In genomic region chr20:35929301-35929700, GRCh38 we compare ENCODE assay signal across 18 cellular contexts. TPM values are rescaled to one million over a fixed set of nuclear protein-coding genes. Genes with fewer than 3 reads are reported as not detected.
DNase-seq lines count a peak whose midpoint lies in the region; ATAC-seq and TF ChIP-seq lines count a peak whose summit lies in the region.
"Had no signal": no experiment of that assay in that cellular context is flagged by ENCODE, and none has a peak within 500 bp of the region (broad histone marks: within the 10 kb centered on the region; RNA-seq: fewer than 3 reads in every experiment).

No MANE protein-coding gene starts in this region.

- peaks cover 0 to 5% of the 10 kb centered on the region in 2 donors for H3K36me3 Mint-ChIP-seq in activated naive CD4-positive, alpha-beta T cell treated with anti-CD3 and anti-CD28 coated beads, Interleukin-2, amount 50 U/mL, for 72 hours
- peaks cover 34% of the 10 kb centered on the region for H3K36me3 Mint-ChIP-seq in activated T-helper 1 cell treated with anti-CD3 and anti-CD28 coated beads, Interleukin-12 subunit alpha, Interleukin-12 subunit beta, Interleukin-2, Interleukin-4 antibody, amounts not matched to agents 30 ng/mL and 10 ng/mL and 1 ng/mL, durations not matched to agents 14 hours and 24 hours and 36 hours (ENCODE audit: low read depth)
- peaks cover 33% of the 10 kb centered on the region for H3K36me3 Mint-ChIP-seq in memory B cell
- H3K36me3 Mint-ChIP-seq in stimulated activated effector memory CD8-positive, alpha-beta T cell treated with anti-CD3 and anti-CD28 coated beads, Interleukin-12 subunit alpha, Interleukin-12 subunit beta, amount 100 ng/mL, for 72 hours, result peaks cover 93% of the 10 kb centered on the region

- H3K27ac Mint-ChIP-seq in activated naive CD4-positive, alpha-beta T cell treated with anti-CD3 and anti-CD28 coated beads, Interleukin-2, amount 50 U/mL, for 72 hours, result peak overlapping the region; percentile 25 to 76
- peak overlapping the region; percentile 41 for H3K27ac Mint-ChIP-seq in activated T-helper 1 cell treated with anti-CD3 and anti-CD28 coated beads, Interleukin-12 subunit alpha, Interleukin-12 subunit beta, Interleukin-2, Interleukin-4 antibody, amounts not matched to agents 30 ng/mL and 10 ng/mL and 1 ng/mL, durations not matched to agents 14 hours and 24 hours and 36 hours
- H3K27ac Mint-ChIP-seq in memory B cell, result peak overlapping the region; percentile 4
- peak overlapping the region; percentile 1 for H3K27ac Mint-ChIP-seq in stimulated activated effector memory CD8-positive, alpha-beta T cell treated with anti-CD3 and anti-CD28 coated beads, Interleukin-12 subunit alpha, Interleukin-12 subunit beta, amount 100 ng/mL, for 72 hours
- H3K27ac Mint-ChIP-seq: CD8-positive, alpha-beta T cell; GM23338 had no signal

- H3K9me3 Mint-ChIP-seq in activated naive CD4-positive, alpha-beta T cell treated with anti-CD3 and anti-CD28 coated beads, Interleukin-2, amount 50 U/mL, for 72 hours, result no peaks in the 10 kb centered on the region
- H3K9me3 Mint-ChIP-seq in activated T-helper 1 cell treated with anti-CD3 and anti-CD28 coated beads, Interleukin-12 subunit alpha, Interleukin-12 subunit beta, Interleukin-2, Interleukin-4 antibody, amounts not matched to agents 30 ng/mL and 10 ng/mL and 1 ng/mL, durations not matched to agents 14 hours and 24 hours and 36 hours, result no peaks in the 10 kb centered on the region
- no peaks in the 10 kb centered on the region for H3K9me3 Mint-ChIP-seq in memory B cell
- H3K9me3 Mint-ChIP-seq in stimulated activated effector memory CD8-positive, alpha-beta T cell treated with anti-CD3 and anti-CD28 coated beads, Interleukin-12 subunit alpha, Interleukin-12 subunit beta, amount 100 ng/mL, for 72 hours, result no peaks in the 10 kb centered on the region
- H3K9me3 Mint-ChIP-seq: CD8-positive, alpha-beta T cell; GM23338; IgD-negative memory B cell had no signal

- in situ Hi-C loops in GM13976 (cut with MboI; ENCODE audit: low sequenced_read_pairs, unreplicated experiment), result no loop called here

- no peak for TF ChIP-seq CTCF in GM13976 (IDR thresholded peaks at IDR 0.05; ENCODE audit: borderline replicate concordance, control extremely low read depth, extremely low read depth, insufficient read depth, missing control alignments)

- H3K4me3 Mint-ChIP-seq in activated T-helper 1 cell treated with anti-CD3 and anti-CD28 coated beads, Interleukin-12 subunit alpha, Interleukin-12 subunit beta, Interleukin-2, Interleukin-4 antibody, amounts not matched to agents 30 ng/mL and 10 ng/mL and 1 ng/mL, durations not matched to agents 14 hours and 24 hours and 36 hours, result no peak overlapping the region
- H3K4me3 Mint-ChIP-seq in memory B cell, result no peak overlapping the region
- H3K4me3 Mint-ChIP-seq in stimulated activated effector memory CD8-positive, alpha-beta T cell treated with anti-CD3 and anti-CD28 coated beads, Interleukin-12 subunit alpha, Interleukin-12 subunit beta, amount 100 ng/mL, for 72 hours, result no peak overlapping the region
- H3K4me3 Mint-ChIP-seq: CD8-positive, alpha-beta T cell; GM23338; IgD-negative memory B cell had no signal

- H3K4me1 Mint-ChIP-seq in activated T-helper 1 cell treated with anti-CD3 and anti-CD28 coated beads, Interleukin-12 subunit alpha, Interleukin-12 subunit beta, Interleukin-2, Interleukin-4 antibody, amounts not matched to agents 30 ng/mL and 10 ng/mL and 1 ng/mL, durations not matched to agents 14 hours and 24 hours and 36 hours (ENCODE audit: low read depth), result peaks cover 9% of the 10 kb centered on the region
- peaks cover 2% of the 10 kb centered on the region for H3K4me1 Mint-ChIP-seq in memory B cell
- H3K4me1 Mint-ChIP-seq in stimulated activated effector memory CD8-positive, alpha-beta T cell treated with anti-CD3 and anti-CD28 coated beads, Interleukin-12 subunit alpha, Interleukin-12 subunit beta, amount 100 ng/mL, for 72 hours, result peaks cover 16% of the 10 kb centered on the region

- no peaks in the 10 kb centered on the region for H3K27me3 Mint-ChIP-seq in activated T-helper 1 cell treated with anti-CD3 and anti-CD28 coated beads, Interleukin-12 subunit alpha, Interleukin-12 subunit beta, Interleukin-2, Interleukin-4 antibody, amounts not matched to agents 30 ng/mL and 10 ng/mL and 1 ng/mL, durations not matched to agents 14 hours and 24 hours and 36 hours (ENCODE audit: insufficient read depth)
- H3K27me3 Mint-ChIP-seq in memory B cell, result no peaks in the 10 kb centered on the region
- H3K27me3 Mint-ChIP-seq: IgD-negative memory B cell had no signal

- DNase-seq in activated naive CD4-positive, alpha-beta T cell treated with anti-CD3 and anti-CD28 coated beads, Interleukin-2, amount 50 U/mL, for 72 hours (ENCODE audit: low spot score in 2 of 2), result no peak
- DNase-seq in activated naive CD4-positive, alpha-beta T cell treated with Interleukin-2 at 50 U/mL for 16 hours, result no peak
- DNase-seq in activated T-helper 1 cell treated with anti-CD3 and anti-CD28 coated beads, Interleukin-12 subunit alpha, Interleukin-12 subunit beta, Interleukin-2, Interleukin-4 antibody, amounts not matched to agents 30 ng/mL and 10 ng/mL and 1 ng/mL, durations not matched to agents 14 hours and 24 hours and 36 hours (ENCODE audit: low spot score), result no peak
- no peak for DNase-seq in memory B cell (ENCODE audit: low spot score in 2 of 2)
- no peak for DNase-seq in stimulated activated effector memory CD8-positive, alpha-beta T cell treated with anti-CD3 and anti-CD28 coated beads, Interleukin-12 subunit alpha, Interleukin-12 subunit beta, amount 100 ng/mL, for 72 hours (ENCODE audit: low spot score in 2 of 2)
- no peak for DNase-seq in GM13976 (ENCODE audit: low spot score)
- DNase-seq: AML-193; Calu3; CD8-positive, alpha-beta T cell; DMS79 treated with DMSO at 0.1 percent for 48 hours; GF-D8; HCEC 1CT had no signal

- no peak for ATAC-seq in activated naive CD4-positive, alpha-beta T cell treated with anti-CD3 and anti-CD28 coated beads, Interleukin-2, amount 50 U/mL, for 72 hours
- ATAC-seq in memory B cell (ENCODE audit: low read depth), result no peak
- no peak for ATAC-seq in stimulated activated effector memory CD8-positive, alpha-beta T cell treated with anti-CD3 and anti-CD28 coated beads, Interleukin-12 subunit alpha, Interleukin-12 subunit beta, amount 100 ng/mL, for 72 hours
- no peak for ATAC-seq in HG03175 (IDR thresholded peaks at IDR 0.05; ENCODE audit: unreplicated experiment)
- ATAC-seq in GM21360 (IDR thresholded peaks at IDR 0.05; ENCODE audit: unreplicated experiment), result no peak
- ATAC-seq: A549; CD8-positive, alpha-beta T cell; GM23338; HepG2 had no signal

- intact Hi-C loops in activated T-helper 1 cell treated with anti-CD3 and anti-CD28 coated beads, Interleukin-12 subunit alpha, Interleukin-12 subunit beta, Interleukin-2, Interleukin-4 antibody, amounts not matched to agents 30 ng/mL and 10 ng/mL and 1 ng/mL, durations not matched to agents 14 hours and 24 hours and 36 hours (cut with micrococcal nuclease), result no loop called here

RNA-seq across cellular contexts. Expression of gene SCAND1, which starts 25.0 kb away (rescaled TPM):
- total RNA-seq in activated naive CD4-positive, alpha-beta T cell treated with anti-CD3 and anti-CD28 coated beads, Interleukin-2, amount 50 U/mL, for 72 hours, result 10 to 100 TPM; 25.8 to 37.1 TPM
- 39.7 and 41.2 TPM in 2 replicates for total RNA-seq in activated T-helper 1 cell treated with anti-CD3 and anti-CD28 coated beads, Interleukin-12 subunit alpha, Interleukin-12 subunit beta, Interleukin-2, Interleukin-4 antibody, amounts not matched to agents 30 ng/mL and 10 ng/mL and 1 ng/mL, durations not matched to agents 14 hours and 24 hours and 36 hours

RNA-seq across cellular contexts. Expression of gene CNBD2, which starts 39.1 kb away (rescaled TPM):
- total RNA-seq in activated naive CD4-positive, alpha-beta T cell treated with anti-CD3 and anti-CD28 coated beads, Interleukin-2, amount 50 U/mL, for 72 hours, result 1 to 10 TPM; 5.0 to 8.6 TPM
- total RNA-seq in activated T-helper 1 cell treated with anti-CD3 and anti-CD28 coated beads, Interleukin-12 subunit alpha, Interleukin-12 subunit beta, Interleukin-2, Interleukin-4 antibody, amounts not matched to agents 30 ng/mL and 10 ng/mL and 1 ng/mL, durations not matched to agents 14 hours and 24 hours and 36 hours, result 3.3 and 6.1 TPM in 2 replicates
